ENCODE assay signal across 8 cellular contexts in the genomic region with DNA sequence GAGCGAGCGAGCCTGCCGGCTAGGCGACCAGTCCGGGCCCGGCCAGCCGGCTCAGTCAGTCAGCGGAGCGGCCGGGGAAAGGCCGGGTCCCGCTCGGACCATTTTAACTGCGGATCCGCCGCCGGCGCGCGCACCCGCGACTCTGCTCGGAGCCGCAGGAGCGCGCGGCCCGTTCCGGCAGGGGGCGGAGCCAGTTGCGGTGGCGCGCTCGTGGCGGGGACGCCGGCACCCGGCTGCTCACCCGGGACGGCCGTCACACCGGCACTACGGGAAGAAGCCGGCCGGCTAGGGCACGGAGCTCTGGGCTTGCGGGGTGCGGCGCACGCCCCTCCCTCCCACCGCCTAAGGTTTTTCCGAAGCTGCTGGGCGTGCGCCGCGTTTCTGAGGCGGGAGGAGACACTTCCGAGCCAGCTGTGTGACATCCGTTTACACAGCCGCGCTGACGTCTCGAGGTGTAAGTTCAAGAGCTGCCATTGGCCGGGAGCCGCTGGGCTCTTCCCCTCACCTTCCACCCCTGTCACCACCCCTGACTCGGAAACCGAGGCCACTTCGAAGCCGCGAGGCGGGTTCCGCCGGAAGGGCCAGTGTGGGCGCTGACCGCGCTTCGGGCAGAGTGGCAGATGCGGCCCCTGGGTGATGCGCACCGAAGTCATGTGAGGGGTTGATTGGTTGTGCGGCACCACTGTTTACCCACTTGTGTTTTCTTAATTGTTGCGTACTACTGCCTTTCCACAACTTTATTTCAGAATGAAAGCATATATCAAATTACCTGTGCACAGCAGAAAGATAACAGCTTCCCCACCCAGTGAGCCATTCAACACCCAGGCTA. TPM values are rescaled to one million over a fixed set of nuclear protein-coding genes. Genes with fewer than 3 reads are reported as not detected.
A peak's percentile ranks its signal among the peaks of the same experiment; 100 is the strongest.
DNase-seq lines count a peak whose midpoint lies in the region; ATAC-seq, FAIRE-seq and TF ChIP-seq lines count a peak whose summit lies in the region.

A gene (minus strand): TSS at position 144 of the 829 bp plus-strand sequence.

- H3K79me2 ChIP-seq in ACC112 (ENCODE audit: control insufficient read depth, insufficient read depth, low read length, unreplicated experiment): peaks cover 17% of the 10 kb centered on the region

- DNase-seq in NCI-H2227 (lab: John Stamatoyannopoulos, UW; ENCODE audit: unreplicated experiment) (peak; percentile 93), WERI-Rb-1 (peak; percentile 97), bronchial epithelial cell (ENCODE audit: low read depth) (peak; percentile 69), iPS-NIHi7 (ENCODE audit: extremely low spot score) (peak; percentile 94), smooth muscle cell of the brain vasculature (ENCODE audit: low read depth, low spot score) (peak; percentile 66)

- H3K9me3 ChIP-seq in WERI-Rb-1 (ENCODE audit: severe bottlenecking): no peaks in the 10 kb centered on the region

- H3K27me3 ChIP-seq in ACC112 (ENCODE audit: insufficient read depth, low read length) (no peaks in the 10 kb centered on the region), WERI-Rb-1 (ENCODE audit: insufficient read depth, low read depth, severe bottlenecking) (no peaks in the 10 kb centered on the region), bronchial epithelial cell (ENCODE audit: control insufficient read depth, insufficient read depth, low read length) (no peaks in the 10 kb centered on the region)

- H3K4me3 ChIP-seq in ACC112 (ENCODE audit: low read depth, low read length) (peak within 1 kb of the TSS; percentile 82), WERI-Rb-1 (ENCODE audit: low read depth, low read length) (peak within 1 kb of the TSS; percentile 93), bronchial epithelial cell (ENCODE audit: low read depth, low read length) (peak within 1 kb of the TSS; percentile 97)

- H3K4me1 ChIP-seq in ACC112 (ENCODE audit: control insufficient read depth, insufficient read depth, low read length, unreplicated experiment): peaks cover 14% of the 10 kb centered on the region

- H3K27ac ChIP-seq in ACC112 (ENCODE audit: low read depth, low read length) (peak within 1 kb of the TSS; percentile 86), WERI-Rb-1 (peak within 1 kb of the TSS; percentile 94)

- H2AFZ ChIP-seq in ACC112 (ENCODE audit: low read length, unreplicated experiment): peak within 1 kb of the TSS; percentile 83

- H3K36me3 ChIP-seq in ACC112 (ENCODE audit: insufficient read depth, low read length) (no peaks in the 10 kb centered on the region), WERI-Rb-1 (peaks cover 4% of the 10 kb centered on the region; the same call in 1 of the 2 replicates), bronchial epithelial cell (ENCODE audit: control insufficient read depth, insufficient read depth, low read length) (no peaks in the 10 kb centered on the region)

- no peak for FAIRE-seq in bronchial epithelial cell (lab: Jason Lieb, UNC)

- no peak for TF ChIP-seq CTCF in WERI-Rb-1 (IDR thresholded peaks at IDR 0.05; ENCODE audit: low read depth, low read length)
- no peak for TF ChIP-seq CTCF in bronchial epithelial cell (IDR thresholded peaks at IDR 0.05; ENCODE audit: insufficient read depth, low read length, severe bottlenecking)

- peak; percentile 70 for ATAC-seq in GM18868 (IDR thresholded peaks at IDR 0.05; ENCODE audit: unreplicated experiment)
- peak; percentile 66 for ATAC-seq in HG03108 (IDR thresholded peaks at IDR 0.05; ENCODE audit: unreplicated experiment)

RNA-seq across cellular contexts. Expression of the gene that starts here (rescaled TPM):
- total RNA-seq in bronchial epithelial cell: 6.6 and 8.3 TPM in 2 replicates

Comparison
In these comparisons a context has a peak if more than half of its experiments do, and no peak if none do; other contexts are left out.
1. Peak in every context shown above with its lines: DNase-seq, ATAC-seq, H3K4me3 ChIP-seq and H3K27ac ChIP-seq.